In genomic region chr3:8980756-8981257, GRCh38 we compare ENCODE assay signal across 1 cellular context.
A peak's percentile ranks its signal among the peaks of the same experiment; 100 is the strongest.
TF ChIP-seq lines count a peak whose summit lies in the region.

No MANE protein-coding gene starts in this region.

TF ChIP-seq in HepG2, 621 proteins besides CTCF, POLR2A, EP300 and RAD21 (continued from another document and continues in another):
- TF ChIP-seq HINFP (CRISPR knock-in tag; IDR thresholded peaks at IDR 0.05; ENCODE audit: low read depth) (0 out of 2 replicates have a peak, but pooled peaks have one; percentile 50), ZBTB7A (CRISPR knock-in tag; IDR thresholded peaks at IDR 0.05) (peak; percentile 63; the same call in 1 of the 2 replicates), ZBTB38 (CRISPR knock-in tag; IDR thresholded peaks at IDR 0.05) (0 out of 2 replicates have a peak, but pooled peaks have one; percentile 39), FOXK1 (CRISPR knock-in tag; IDR thresholded peaks at IDR 0.05; ENCODE audit: borderline replicate concordance, low read depth) (peak; percentile 12; the same call in 1 of the 2 replicates), ZBTB37 (CRISPR knock-in tag; IDR thresholded peaks at IDR 0.05) (peak; percentile 88; the same call in 1 of the 2 replicates), SIN3B (IDR thresholded peaks at IDR 0.05; ENCODE audit: low read length) (no peak), HNF4A (CRISPR knock-in tag; IDR thresholded peaks at IDR 0.05) (peak; percentile 36; the same call in 1 of the 2 replicates), ELF1 (CRISPR knock-in tag; IDR thresholded peaks at IDR 0.05) (peak; percentile 52), SRSF4 (IDR thresholded peaks at IDR 0.05; ENCODE audit: low read depth, low read length, poor library complexity, severe bottlenecking) (no peak), ZNF605 (CRISPR knock-in tag; IDR thresholded peaks at IDR 0.05) (peak; percentile 14; the same call in 1 of the 2 replicates), BCL3 (CRISPR knock-in tag; IDR thresholded peaks at IDR 0.05) (peak; percentile 79; the same call in 1 of the 2 replicates), TBX2 (CRISPR knock-in tag; IDR thresholded peaks at IDR 0.05; ENCODE audit: borderline replicate concordance) (peak; percentile 17; the same call in 1 of the 2 replicates), ZFX (CRISPR knock-in tag; IDR thresholded peaks at IDR 0.05; ENCODE audit: low read depth) (peak; percentile 30; the same call in 1 of the 2 replicates), RARA (CRISPR knock-in tag; IDR thresholded peaks at IDR 0.05) (peak; percentile 16; the same call in 1 of the 2 replicates), ETV5 (CRISPR knock-in tag; IDR thresholded peaks at IDR 0.05; ENCODE audit: borderline replicate concordance) (peak; percentile 47; the same call in 1 of the 2 replicates), ZBTB49 (CRISPR knock-in tag; IDR thresholded peaks at IDR 0.05; ENCODE audit: borderline replicate concordance) (no peak), ZBTB40 (IDR thresholded peaks at IDR 0.05) (no peak), ZBTB40 (CRISPR knock-in tag; IDR thresholded peaks at IDR 0.05) (peak; percentile 32), GATAD2A (CRISPR knock-in tag; IDR thresholded peaks at IDR 0.05) (peak; percentile 46; the same call in 1 of the 2 replicates), ZNF790 (CRISPR knock-in tag; IDR thresholded peaks at IDR 0.05; ENCODE audit: borderline replicate concordance) (no peak), HIVEP1 (CRISPR knock-in tag; IDR thresholded peaks at IDR 0.05) (no peak), ZSCAN21 (CRISPR knock-in tag; IDR thresholded peaks at IDR 0.05; ENCODE audit: borderline replicate concordance) (no peak), NR2F1 (CRISPR knock-in tag; IDR thresholded peaks at IDR 0.05) (peak in 1 of 2 experiments; percentile 38; a peak in 1 of 4 replicates), MEIS1 (CRISPR knock-in tag; IDR thresholded peaks at IDR 0.05; ENCODE audit: borderline replicate concordance) (0 out of 2 replicates have a peak, but pooled peaks have one; percentile 54), ZNF761 (CRISPR knock-in tag; conservative IDR thresholded peaks at IDR 0.05) (peak; percentile 66; the same call in 1 of the 2 replicates), POGZ (CRISPR knock-in tag; IDR thresholded peaks at IDR 0.05) (0 out of 2 replicates have a peak, but pooled peaks have one; percentile 27), IRF2 (CRISPR knock-in tag; IDR thresholded peaks at IDR 0.05) (no peak), FOXP1 (IDR thresholded peaks at IDR 0.05) (no peak), FOXP1 (CRISPR knock-in tag; IDR thresholded peaks at IDR 0.05) (peak; percentile 24; the same call in 1 of the 2 replicates), NR2F6 (IDR thresholded peaks at IDR 0.05) (0 out of 2 replicates have a peak, but pooled peaks have one; percentile 32), NR2F6 (CRISPR knock-in tag; IDR thresholded peaks at IDR 0.05) (peak; percentile 5; the same call in 1 of the 2 replicates), ZNF687 (CRISPR knock-in tag; IDR thresholded peaks at IDR 0.05) (peak; percentile 80), ZNF775 (CRISPR knock-in tag; IDR thresholded peaks at IDR 0.05; ENCODE audit: borderline replicate concordance) (0 out of 2 replicates have a peak, but pooled peaks have one; percentile 54), NR2F2 (IDR thresholded peaks at IDR 0.05; ENCODE audit: borderline replicate concordance, low read depth) (peak; percentile 32; the same call in 1 of the 2 replicates), ZNF850 (CRISPR knock-in tag; conservative IDR thresholded peaks at IDR 0.05) (no peak), FOXO1 (CRISPR knock-in tag; IDR thresholded peaks at IDR 0.05) (no peak), ZNF746 (CRISPR knock-in tag; IDR thresholded peaks at IDR 0.05) (0 out of 2 replicates have a peak, but pooled peaks have one; percentile 5), GABPA (IDR thresholded peaks at IDR 0.05; ENCODE audit: low read depth, low read length) (no peak), GABPA (CRISPR knock-in tag; IDR thresholded peaks at IDR 0.05; ENCODE audit: low read depth) (peak; percentile 64; the same call in 1 of the 2 replicates), ZMYM4 (CRISPR knock-in tag; IDR thresholded peaks at IDR 0.05) (0 out of 2 replicates have a peak, but pooled peaks have one; percentile 27)
